8 cellular contexts compared by ENCODE assay signal in the genomic region with DNA sequence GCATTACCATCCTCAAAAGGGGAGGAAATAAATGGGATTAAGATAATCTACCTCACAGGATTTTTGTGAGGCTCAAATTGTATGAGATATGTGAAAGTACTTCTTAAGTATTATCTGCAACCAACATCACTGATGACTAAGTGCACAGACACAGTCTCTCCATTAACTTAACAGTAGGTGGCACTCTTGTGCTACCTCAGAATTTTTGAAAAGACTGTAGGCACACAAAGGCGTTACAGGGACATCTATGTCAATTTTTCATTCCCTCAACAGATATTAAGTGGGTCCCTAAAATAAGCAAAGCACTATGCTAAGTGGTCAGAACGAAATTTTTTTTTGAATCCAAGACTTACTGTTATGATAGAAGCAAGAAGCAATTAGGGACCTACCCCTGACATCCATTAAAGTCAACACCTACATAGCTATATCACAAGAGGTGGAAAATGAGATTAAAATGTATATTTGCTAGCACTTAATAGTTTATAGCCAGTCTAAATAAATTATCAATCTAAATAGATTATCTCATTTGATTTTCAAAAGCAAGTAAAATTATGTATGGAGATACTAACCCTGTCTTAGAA. TPM values are rescaled to one million over a fixed set of nuclear protein-coding genes. Genes with fewer than 3 reads are reported as not detected.
DNase-seq lines count a peak whose midpoint lies in the region; ATAC-seq and TF ChIP-seq lines count a peak whose summit lies in the region.

No MANE protein-coding gene starts in this region.

- no peak overlapping the region for H3K4me3 ChIP-seq in spleen

- H3K27me3 ChIP-seq in spleen (replicated peaks in 1 of 7), result no peaks in the 10 kb centered on the region

- H3K36me3 ChIP-seq in spleen, result peaks cover 2 to 86% (median 39%) of the 10 kb centered on the region in 6 donors

- TF ChIP-seq POLR2A in spleen (IDR thresholded peaks at IDR 0.05), result no peak

- intact Hi-C loops in spleen (cut with DNase I; ENCODE audit: low total_unique reads), result loop anchor here (5.0 kb wide), 1 partner anchor 275 kb away; no protein-coding TSS in a partner anchor

- H3K4me1 ChIP-seq in spleen, result no peaks in the 10 kb centered on the region

- 11 to 34% (median 18%) methylated on average over 2 of the region's 2 CpGs for WGBS in spleen, 5 donors

- ATAC-seq in HG02938 (IDR thresholded peaks at IDR 0.05; ENCODE audit: unreplicated experiment), result peak; percentile 73

- H3K27ac ChIP-seq in spleen, result no peak overlapping the region

- peak; percentile 27 for DNase-seq in stimulated activated CD4-positive, alpha-beta T cell treated with anti-CD3 and anti-CD28 coated beads, Interleukin-4, amount 100 ng/mL, for 24 hours
- no peak for DNase-seq in stimulated activated CD4-positive, alpha-beta T cell treated with anti-CD3 and anti-CD28 coated beads, Interleukin-1b, Interleukin-23, amount 100 ng/mL, for 48 hours
- DNase-seq in NCI-H226, result peak; percentile 13
- peak; percentile 9 for DNase-seq in amniotic stem cell (lab: John Stamatoyannopoulos, UW)
- DNase-seq in hepatic stellate cell (ENCODE audit: low spot score), result peak; percentile 44
- DNase-seq in spleen, result no peak
- no peak for DNase-seq in effector CD4-positive, alpha-beta T cell

- peaks cover 0 to 3% (median 0%) of the 10 kb centered on the region in 8 donors for H3K9me3 ChIP-seq in spleen

- TF ChIP-seq CTCF in spleen (IDR thresholded peaks at IDR 0.05 in 8 of 11, conservative IDR thresholded peaks at IDR 0.05 in 3 of 11), result peak; percentile 11 to 75 (median 59)

RNA-seq across cellular contexts. Expression of a gene that starts 52.9 kb away (rescaled TPM):
- total RNA-seq in spleen, result 100 to 1,000 TPM in 1 of 7 donors, 10 to 100 TPM in 6; 37.1 to 108 (median 55.9) TPM
- polyA plus RNA-seq in spleen, result 10 to 100 TPM; 18.9 to 24.9 (median 22.5) TPM

Comparison
In these comparisons a context has a peak if more than half of its experiments do, and no peak if none do; other contexts are left out.
1. DNase-seq: peak in stimulated activated CD4-positive, alpha-beta T cell treated with anti-CD3 and anti-CD28 coated beads, Interleukin-4, amount 100 ng/mL, for 24 hours (single experiment), NCI-H226 (single experiment), amniotic stem cell (single experiment) and hepatic stellate cell (single experiment); none in stimulated activated CD4-positive, alpha-beta T cell treated with anti-CD3 and anti-CD28 coated beads, Interleukin-1b, Interleukin-23, amount 100 ng/mL, for 48 hours (single experiment), spleen (single experiment) and effector CD4-positive, alpha-beta T cell (single experiment).